In genomic region chr12:52741378-52742195, GRCh38 we compare ENCODE assay signal across 9 cellular contexts. TPM values are rescaled to one million over a fixed set of nuclear protein-coding genes. Genes with fewer than 3 reads are reported as not detected.
DNase-seq lines count a peak whose midpoint lies in the region; ATAC-seq, FAIRE-seq and TF ChIP-seq lines count a peak whose summit lies in the region.
"Had no signal": no experiment of that assay in that cellular context is flagged by ENCODE, and none has a peak within 500 bp of the region (broad histone marks: within the 10 kb centered on the region; RNA-seq: fewer than 3 reads in every experiment).

No MANE protein-coding gene starts in this region.

- intact Hi-C loops in IMR-90 (cut with micrococcal nuclease) (no loop called here), pancreas (cut with DNase I) (no loop called here)

- POLR2A ChIA-PET in IMR-90 (lab: Charles Lee; ENCODE audit: unreplicated experiment): no interaction called here
- POLR2A ChIA-PET in H1 (lab: Charles Lee; ENCODE audit: partially characterized antibody): no interaction called here

- no peak overlapping the region for H2BK12ac ChIP-seq in H1 (ENCODE audit: low read depth, low read length)

- no peak overlapping the region for H4K5ac ChIP-seq in IMR-90 (ENCODE audit: low read depth, low read length)
- H4K5ac ChIP-seq in H1 (ENCODE audit: insufficient read length, low read depth, low read length): no peak overlapping the region

- H3K27me3 ChIP-seq in IMR-90 (ENCODE audit: control insufficient read depth, insufficient read depth, low read length) (no peaks in the 10 kb centered on the region), H1 (replicated peaks in 1 of 4; ENCODE audit: control insufficient read depth in 3 of 4, extremely low read depth in 1 of 4, insufficient read depth in 3 of 4, low read length in 3 of 4) (no peaks in the 10 kb centered on the region; a peak in 2 of 7 replicates), pancreas (no peaks in the 10 kb centered on the region), suprapubic skin (peaks cover 18% of the 10 kb centered on the region)

- H3K79me1 ChIP-seq in IMR-90 (ENCODE audit: low read depth in 1 of 2, low read length in 2 of 2) (no peaks in the 10 kb centered on the region), H1 (ENCODE audit: low read depth, low read length) (no peaks in the 10 kb centered on the region)

- H3K4ac ChIP-seq in IMR-90 (ENCODE audit: low read depth, low read length): no peak overlapping the region
- H3K4ac ChIP-seq in H1 (replicated peaks; ENCODE audit: insufficient read length, low read depth, low read length): no peak overlapping the region

- H3K4me1 ChIP-seq in IMR-90 (ENCODE audit: control insufficient read depth, insufficient read depth, low read length) (no peaks in the 10 kb centered on the region), H1 (replicated peaks in 1 of 4; ENCODE audit: control insufficient read depth in 3 of 4, insufficient read depth in 4 of 4, low read length in 3 of 4) (no peaks in the 10 kb centered on the region), pancreas (no peaks in the 10 kb centered on the region), suprapubic skin (no peaks in the 10 kb centered on the region)

- WGBS in IMR-90 (ENCODE audit: extremely low coverage in 2 of 2, insufficient read length in 1 of 2), 2 experiments: 8% methylated on average over 5 of the region's 16 CpGs; no CpG with 5 or more reads in 1 of the 2 experiments
- 29% methylated on average over 16 of the region's 16 CpGs; no CpG with 5 or more reads in 1 of the 2 experiments for WGBS in H1 (ENCODE audit: extremely low coverage in 1 of 2, insufficient coverage in 1 of 2, insufficient read length in 1 of 2, insufficient replicate concordance in 2 of 2, low coverage in 1 of 2, low lambda C conversion rate in 2 of 2, missing lambda C conversion rate in 1 of 2), 2 experiments
- 14 to 16% methylated on average over 16 of the region's 16 CpGs for WGBS in pancreas, 2 donors
- WGBS in suprapubic skin: 20% methylated on average over 16 of the region's 16 CpGs

- no peak overlapping the region for H4K91ac ChIP-seq in IMR-90 (ENCODE audit: insufficient read depth, low read depth, low read length)
- no peak overlapping the region for H4K91ac ChIP-seq in H1 (replicated peaks; ENCODE audit: insufficient read length, low read length)

- TF ChIP-seq CTCF in IMR-90 (conservative IDR thresholded peaks at IDR 0.05; ENCODE audit: low read depth, low read length): no peak
- TF ChIP-seq CTCF in H1 (IDR thresholded peaks at IDR 0.05; ENCODE audit: control extremely low read depth in 1 of 3, insufficient read depth in 1 of 3, low read depth in 1 of 3, low read length in 3 of 3): no peak
- TF ChIP-seq CTCF in pancreas (IDR thresholded peaks at IDR 0.05): no peak
- TF ChIP-seq CTCF in suprapubic skin (IDR thresholded peaks at IDR 0.05): no peak

- DNase-seq in AG20443 (ENCODE audit: low spot score) (peak; percentile 68), IMR-90 (peak; percentile 46), H1 (ENCODE audit: low read depth in 1 of 2, low spot score in 2 of 2) (peak; percentile 34 to 90), pancreas (peak; percentile 55 to 87 (median 68)), suprapubic skin (ENCODE audit: low spot score in 2 of 2) (no peak)
- DNase-seq in activated CD4-positive, alpha-beta T cell treated with anti-CD3 and anti-CD28 coated beads, Interleukin-2, amount 50 U/mL, for 1 hour: peak; percentile 63

- dilution Hi-C loops in IMR-90 (cut with HindIII; ENCODE audit: low sequenced_read_pairs, unreplicated experiment): no loop called here

- no TSS peak for BruUV-seq in IMR-90 (replicated peaks; lab: Mats Ljungman, UMichigan)

- no peak overlapping the region for H2BK20ac ChIP-seq in IMR-90 (ENCODE audit: low read depth, low read length)
- H2BK20ac ChIP-seq in H1 (ENCODE audit: low read length): no peak overlapping the region

- no peak overlapping the region for H3K9ac ChIP-seq in IMR-90 (ENCODE audit: low read depth, low read length)
- H3K9ac ChIP-seq in H1 (replicated peaks in 1 of 4; ENCODE audit: extremely low read depth in 1 of 4, low read depth in 3 of 4, low read length in 3 of 4): no peak overlapping the region

- H3K79me2 ChIP-seq in H1 (ENCODE audit: control insufficient read depth in 1 of 2, insufficient read depth in 2 of 2, low read length in 2 of 2): no peaks in the 10 kb centered on the region

- H3K56ac ChIP-seq in IMR-90 (ENCODE audit: extremely low read depth, insufficient read depth, low read length) (no peak overlapping the region), H1 (replicated peaks; ENCODE audit: insufficient read length, low read depth, low read length) (no peak overlapping the region)

- no peak for TF ChIP-seq EP300 in H1 (IDR thresholded peaks at IDR 0.05; ENCODE audit: borderline replicate concordance in 1 of 2, low read depth in 2 of 2, low read length in 2 of 2)
- no peak for TF ChIP-seq EP300 in suprapubic skin (IDR thresholded peaks at IDR 0.05)

- no peaks in the 10 kb centered on the region for H3K23me2 ChIP-seq in H1 (ENCODE audit: low read depth, low read length)

- H2BK5ac ChIP-seq in IMR-90 (ENCODE audit: low read depth, low read length, poor library complexity, severe bottlenecking) (no peak overlapping the region), H1 (ENCODE audit: low read depth, low read length) (no peak overlapping the region)

- no peak overlapping the region for H3K18ac ChIP-seq in IMR-90 (ENCODE audit: low read depth, low read length)
- H3K18ac ChIP-seq in H1 (ENCODE audit: extremely low read depth, low read length): no peak overlapping the region

- H2BK120ac ChIP-seq in IMR-90 (ENCODE audit: low read depth, low read length) (no peak overlapping the region), H1 (replicated peaks; ENCODE audit: low read depth, low read length) (no peak overlapping the region)

- H2AK5ac ChIP-seq in IMR-90 (ENCODE audit: low read depth, low read length): no peak overlapping the region
- H2AK5ac ChIP-seq in H1 (ENCODE audit: low read depth, low read length): no peak overlapping the region

- H4K8ac ChIP-seq in IMR-90 (ENCODE audit: low read depth in 2 of 2, low read length in 2 of 2) (no peak overlapping the region), H1 (ENCODE audit: extremely low read depth, insufficient read depth, low read length) (no peak overlapping the region; the same call in 1 of the 2 replicates)

- CTCF ChIA-PET in IMR-90 (lab: Yijun Ruan, JAX) (no interaction called here), H1 (lab: Charles Lee; ENCODE audit: partially characterized antibody) (interaction anchor here (0.8 to 1.3 kb wide), 2 partner anchors 39 to 239 kb away, joined by 3 to 4 read pairs; no protein-coding TSS in a partner anchor)

- H4K20me1 ChIP-seq in IMR-90 (ENCODE audit: insufficient read depth, low read length): no peaks in the 10 kb centered on the region
- H4K20me1 ChIP-seq in H1 (replicated peaks in 1 of 2; ENCODE audit: control insufficient read depth in 1 of 2, insufficient read depth in 2 of 2, low read length in 2 of 2): no peaks in the 10 kb centered on the region

- H2BK15ac ChIP-seq in IMR-90 (ENCODE audit: low read depth, low read length): no peak overlapping the region
- H2BK15ac ChIP-seq in H1 (ENCODE audit: low read length): no peak overlapping the region

- H2AFZ ChIP-seq in IMR-90 (replicated peaks; ENCODE audit: low read length, poor library complexity) (no peak overlapping the region), H1 (ENCODE audit: low read length) (no peak overlapping the region)

- H3K4me3 ChIP-seq in IMR-90 (ENCODE audit: insufficient read depth, low read depth, low read length) (no peak overlapping the region), H1 (ENCODE audit: extremely low read depth in 1 of 4, insufficient read depth in 2 of 4, low read depth in 3 of 4, low read length in 4 of 4) (no peak overlapping the region), pancreas (no peak overlapping the region), suprapubic skin (no peak overlapping the region)

- H3K27ac ChIP-seq in IMR-90 (ENCODE audit: insufficient read depth, low read length) (no peak overlapping the region), H1 (ENCODE audit: low read depth, low read length) (no peak overlapping the region), pancreas (no peak overlapping the region), suprapubic skin (no peak overlapping the region)

- no peak for TF ChIP-seq POLR2A in IMR-90 (IDR thresholded peaks at IDR 0.05; ENCODE audit: low read depth, low read length)
- no peak for TF ChIP-seq POLR2A in H1 (IDR thresholded peaks at IDR 0.05; ENCODE audit: control extremely low read depth in 1 of 2, low read depth in 2 of 2, low read length in 2 of 2)
- TF ChIP-seq POLR2A in suprapubic skin (IDR thresholded peaks at IDR 0.05): no peak

- H3K23ac ChIP-seq in IMR-90 (ENCODE audit: low read depth, low read length) (no peak overlapping the region), H1 (ENCODE audit: insufficient read length) (no peak overlapping the region)

- H2AK9ac ChIP-seq in IMR-90 (replicated peaks; ENCODE audit: low read depth, low read length, poor library complexity): no peak overlapping the region

- FAIRE-seq in H1 (lab: Jason Lieb, UNC) (peak; percentile 91), pancreas (lab: Jason Lieb, UNC) (no peak)
- FAIRE-seq: colon had no signal

- H3K36me3 ChIP-seq in IMR-90 (ENCODE audit: control insufficient read depth, insufficient read depth, low read length) (no peaks in the 10 kb centered on the region), H1 (ENCODE audit: control insufficient read depth in 2 of 4, insufficient read depth in 4 of 4, low read length in 3 of 4) (no peaks in the 10 kb centered on the region), pancreas (no peaks in the 10 kb centered on the region), suprapubic skin (no peaks in the 10 kb centered on the region)

- in situ Hi-C loops in IMR-90 (cut with MboI; ENCODE audit: low sequenced_read_pairs): no loop called here

- TF ChIP-seq RAD21 in IMR-90 (IDR thresholded peaks at IDR 0.05; ENCODE audit: low read length) (no peak), H1 (IDR thresholded peaks at IDR 0.05 in 1 of 2, conservative IDR thresholded peaks at IDR 0.05 in 1 of 2; ENCODE audit: low read depth in 2 of 2, low read length in 2 of 2) (0 out of 4 replicates have a peak, but pooled peaks of 1 of the 2 experiments have one; percentile 11)

- ATAC-seq in IMR-90 (ENCODE audit: low read depth) (peak; percentile 73; the same call in 1 of the 2 replicates), pancreas (peak in 3 of 4 donors; percentile 72 to 93 (median 91)), GM21528 (IDR thresholded peaks at IDR 0.05; ENCODE audit: low FRiP score, unreplicated experiment) (no peak), GM18873 (IDR thresholded peaks at IDR 0.05; ENCODE audit: low FRiP score, unreplicated experiment) (no peak)

- H3K4me2 ChIP-seq in IMR-90 (ENCODE audit: low read depth, low read length) (no peak overlapping the region), H1 (ENCODE audit: insufficient read depth in 1 of 2, low read depth in 2 of 2, low read length in 2 of 2) (no peak overlapping the region)

- no peaks in the 10 kb centered on the region for H3K9me3 ChIP-seq in IMR-90 (ENCODE audit: control insufficient read depth, insufficient read depth, low read length)
- H3K9me3 ChIP-seq in H1 (ENCODE audit: insufficient read depth in 2 of 2, low read depth in 1 of 2, low read length in 1 of 2): no peaks in the 10 kb centered on the region
- no peaks in the 10 kb centered on the region for H3K9me3 ChIP-seq in pancreas
- H3K9me3 ChIP-seq in suprapubic skin: no peaks in the 10 kb centered on the region

- H3K9me1 ChIP-seq in IMR-90 (ENCODE audit: insufficient read depth, low read length): no peaks in the 10 kb centered on the region

- H3K14ac ChIP-seq in IMR-90 (replicated peaks; ENCODE audit: low read depth, low read length) (no peak overlapping the region), H1 (ENCODE audit: insufficient read length) (no peak overlapping the region)

RNA-seq across cellular contexts. Expression of gene KRT76, which starts 35.6 kb away (rescaled TPM):
- total RNA-seq in IMR-90 (2012; rRNA removed) (not detected in 2 replicates), pancreas (not detected), suprapubic skin (not detected)
- polyA plus RNA-seq in IMR-90 (2012; rRNA removed) (not detected in 2 replicates), H1 (2011; rRNA removed) (not detected in 2 replicates), pancreas (not detected)
- not detected in 2 replicates for polyA plus RNA-seq in IMR-90 (2012; cell fraction: cytosol; rRNA removed)
- polyA plus RNA-seq in IMR-90 (2012; cell fraction: nucleus; rRNA removed; ENCODE audit: low replicate concordance): not detected in 2 replicates
- total RNA-seq in H1 (2021; fragmentation: NEBNext Ultra II Directional; extraction: Animal tissue kit (Norgen Biotek cat#: 25700)): not detected in 2 replicates
- polyA plus RNA-seq in H1 (2011; cell fraction: cytosol; rRNA removed): not detected
- polyA plus RNA-seq in H1 (2011; cell fraction: nucleus; rRNA removed): not detected
- not detected in 4 replicates for polyA plus RNA-seq in H1 (2012, experiment 1 of 2)
- not detected for polyA plus RNA-seq in H1 (2012, experiment 2 of 2)
- polyA plus RNA-seq in H1 (2013, experiment 1 of 2): not detected
- not detected for polyA plus RNA-seq in H1 (2013, experiment 2 of 2)
- polyA minus RNA-seq in H1 (2011; rRNA and poly(A)+ RNA removed): not detected in 2 replicates
- not detected for polyA minus RNA-seq in H1 (2011; cell fraction: cytosol; rRNA and poly(A)+ RNA removed)
- polyA minus RNA-seq in H1 (2011; cell fraction: nucleus; rRNA and poly(A)+ RNA removed): not detected

RNA-seq across cellular contexts. Expression of gene KRT77, which starts 38.3 kb away (rescaled TPM):
- total RNA-seq in IMR-90 (2012; rRNA removed) (not detected in 2 replicates), pancreas (not detected), suprapubic skin (100 to 1,000 TPM; 146 to 424 (median 275) TPM)
- polyA plus RNA-seq in IMR-90 (2012; rRNA removed) (not detected in 2 replicates), H1 (2011; rRNA removed) (0.02 TPM in 2 replicates), pancreas (under 1 TPM in 1 of 2 donors, not detected in 1; 0.07 TPM)
- polyA plus RNA-seq in IMR-90 (2012; cell fraction: cytosol; rRNA removed): not detected in 2 replicates
- polyA plus RNA-seq in IMR-90 (2012; cell fraction: nucleus; rRNA removed; ENCODE audit: low replicate concordance): not detected in 2 replicates
- total RNA-seq in H1 (2021; fragmentation: NEBNext Ultra II Directional; extraction: Animal tissue kit (Norgen Biotek cat#: 25700)): 0.10 TPM in 1 of 2 replicates, not detected in the other
- polyA plus RNA-seq in H1 (2011; cell fraction: cytosol; rRNA removed): not detected
- not detected for polyA plus RNA-seq in H1 (2011; cell fraction: nucleus; rRNA removed)
- polyA plus RNA-seq in H1 (2012, experiment 1 of 2): not detected in 4 replicates
- polyA plus RNA-seq in H1 (2012, experiment 2 of 2): not detected
- polyA plus RNA-seq in H1 (2013, experiment 1 of 2): not detected
- polyA plus RNA-seq in H1 (2013, experiment 2 of 2): not detected
- polyA minus RNA-seq in H1 (2011; rRNA and poly(A)+ RNA removed): not detected in 2 replicates
- polyA minus RNA-seq in H1 (2011; cell fraction: cytosol; rRNA and poly(A)+ RNA removed): not detected
- not detected for polyA minus RNA-seq in H1 (2011; cell fraction: nucleus; rRNA and poly(A)+ RNA removed)

RNA-seq across cellular contexts. Expression of gene KRT3, which starts 54.3 kb away (rescaled TPM):
- total RNA-seq in IMR-90 (2012; rRNA removed): not detected in 2 replicates
- not detected in 2 replicates for polyA plus RNA-seq in IMR-90 (2012; rRNA removed)
- polyA plus RNA-seq in IMR-90 (2012; cell fraction: cytosol; rRNA removed): not detected in 2 replicates
- 0.03 TPM in 1 of 2 replicates, not detected in the other for polyA plus RNA-seq in IMR-90 (2012; cell fraction: nucleus; rRNA removed; ENCODE audit: low replicate concordance)
- total RNA-seq in H1 (2021; fragmentation: NEBNext Ultra II Directional; extraction: Animal tissue kit (Norgen Biotek cat#: 25700)): not detected in 2 replicates
- polyA plus RNA-seq in H1 (2011; rRNA removed): not detected in 2 replicates
- polyA plus RNA-seq in H1 (2011; cell fraction: cytosol; rRNA removed): 0.03 TPM
- polyA plus RNA-seq in H1 (2011; cell fraction: nucleus; rRNA removed): not detected
- polyA plus RNA-seq in H1 (2012, experiment 1 of 2): not detected in 4 replicates
- polyA plus RNA-seq in H1 (2012, experiment 2 of 2): not detected
- polyA plus RNA-seq in H1 (2013, experiment 1 of 2): not detected
- polyA plus RNA-seq in H1 (2013, experiment 2 of 2): not detected
- polyA minus RNA-seq in H1 (2011; rRNA and poly(A)+ RNA removed): not detected in 2 replicates
- not detected for polyA minus RNA-seq in H1 (2011; cell fraction: cytosol; rRNA and poly(A)+ RNA removed)
- polyA minus RNA-seq in H1 (2011; cell fraction: nucleus; rRNA and poly(A)+ RNA removed): not detected
- total RNA-seq in pancreas: not detected
- not detected for polyA plus RNA-seq in pancreas
- not detected for total RNA-seq in suprapubic skin

Comparison
In these comparisons a context has a peak if more than half of its experiments do, and no peak if none do; other contexts are left out.
1. DNase-seq: peak in AG20443 (single experiment), IMR-90 (single experiment), activated CD4-positive, alpha-beta T cell treated with anti-CD3 and anti-CD28 coated beads, Interleukin-2, amount 50 U/mL, for 1 hour (single experiment), H1 (2 of 2) and pancreas (6 of 6); none in suprapubic skin (0 of 2).
2. ATAC-seq: peak in IMR-90 (single experiment) and pancreas (3 of 4); none in GM21528 (single experiment) and GM18873 (single experiment).
3. RNA of gene KRT77, which starts 38.3 kb away (total RNA-seq): 146 to 424 TPM in suprapubic skin; 0.10 TPM in H1, not detected in IMR-90 and not detected in pancreas; every median in the first group is over 100 times any median in the second.